In the genomic region with DNA sequence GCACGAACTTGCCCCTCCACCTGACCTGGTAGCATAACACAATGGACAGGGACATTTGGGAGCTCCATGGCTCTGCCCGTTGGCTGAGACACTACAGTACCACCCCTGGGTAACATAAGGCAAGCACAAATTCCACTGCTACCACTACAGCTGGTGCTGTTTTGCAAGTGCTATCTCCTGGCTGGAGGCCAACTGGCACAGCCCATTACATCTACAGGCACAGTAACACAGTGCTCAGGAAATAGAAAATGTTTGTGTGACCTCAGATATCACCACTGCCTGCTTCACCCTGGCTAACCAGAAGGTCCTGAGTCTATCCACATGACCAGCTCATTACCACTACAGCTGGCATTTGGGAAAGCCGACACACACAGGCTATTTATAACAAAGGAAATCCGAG, we compare ENCODE assay signal across 11 cellular contexts.
DNase-seq lines count a peak whose midpoint lies in the region; ATAC-seq, FAIRE-seq and TF ChIP-seq lines count a peak whose summit lies in the region.
"Had no signal": no experiment of that assay in that cellular context is flagged by ENCODE, and none has a peak within 500 bp of the region (broad histone marks: within the 10 kb centered on the region; RNA-seq: fewer than 3 reads in every experiment).

No MANE protein-coding gene starts in this region.

- H3K9me3 ChIP-seq in A673 (ENCODE audit: low read depth, low read length, poor library complexity, severe bottlenecking), result peaks cover 12% of the 10 kb centered on the region
- peaks cover 2% of the 10 kb centered on the region in 2 experiments; a peak in 3 of 4 replicates for H3K9me3 ChIP-seq in H1 (ENCODE audit: insufficient read depth in 2 of 2, low read depth in 1 of 2, low read length in 1 of 2)
- no peaks in the 10 kb centered on the region for H3K9me3 ChIP-seq in trophoblast cell (ENCODE audit: insufficient read depth, low read depth, low read length)

- H3K27ac ChIP-seq in A673 (ENCODE audit: low read depth, low read length, poor library complexity, severe bottlenecking) (no peak overlapping the region), H1 (ENCODE audit: low read depth, low read length) (no peak overlapping the region; the same call in 1 of the 2 replicates), trophoblast cell (ENCODE audit: low read depth, low read length) (no peak overlapping the region)

- H3K56ac ChIP-seq in H1 (replicated peaks; ENCODE audit: insufficient read length, low read depth, low read length), result no peak overlapping the region

- TF ChIP-seq CTCF in A673 (conservative IDR thresholded peaks at IDR 0.05; ENCODE audit: low read depth, low read length) (no peak), H1 (IDR thresholded peaks at IDR 0.05; ENCODE audit: control extremely low read depth in 1 of 3, insufficient read depth in 1 of 3, low read depth in 1 of 3, low read length in 3 of 3) (no peak)

- intact Hi-C loops in A673 (cut with micrococcal nuclease; ENCODE audit: unreplicated experiment), result no loop called here

- H4K8ac ChIP-seq in H1 (ENCODE audit: extremely low read depth, insufficient read depth, low read length) (no peak overlapping the region), trophoblast cell (ENCODE audit: low read depth, low read length) (no peak overlapping the region)

- TF ChIP-seq RAD21 in H1 (IDR thresholded peaks at IDR 0.05 in 1 of 2, conservative IDR thresholded peaks at IDR 0.05 in 1 of 2; ENCODE audit: low read depth in 2 of 2, low read length in 2 of 2), result no peak

- H2BK120ac ChIP-seq in H1 (replicated peaks; ENCODE audit: low read depth, low read length), result no peak overlapping the region
- no peak overlapping the region for H2BK120ac ChIP-seq in trophoblast cell (ENCODE audit: insufficient read depth, low read length, poor library complexity)

- no peak for TF ChIP-seq POLR2A in H1 (IDR thresholded peaks at IDR 0.05; ENCODE audit: control extremely low read depth in 1 of 2, low read depth in 2 of 2, low read length in 2 of 2)

- H3K18ac ChIP-seq in H1 (ENCODE audit: extremely low read depth, low read length) (peak overlapping the region; percentile 57; the same call in 1 of the 2 replicates), trophoblast cell (ENCODE audit: low read length) (no peak overlapping the region)

- DNase-seq in A673 (ENCODE audit: low spot score) (peak; percentile 0), NCI-H146 treated with DMSO at 0.1 percent for 48 hours (lab: John Stamatoyannopoulos, UW; ENCODE audit: unreplicated experiment) (peak; percentile 25), H1 (ENCODE audit: low read depth in 1 of 2, low spot score in 2 of 2) (no peak), middle frontal gyrus (ENCODE audit: extremely low spot score, low spot score) (peak; percentile 7), trophoblast cell (no peak), retina (no peak)
- DNase-seq: activated naive CD4-positive, alpha-beta T cell treated with anti-CD3 and anti-CD28 coated beads, Interleukin-2, amount 10 ng/mL, durations not matched to agents 7 days and 5 days had no signal

- H2BK5ac ChIP-seq in H1 (ENCODE audit: low read depth, low read length) (peak overlapping the region; percentile 10; the same call in 1 of the 2 replicates), trophoblast cell (ENCODE audit: low read depth, low read length, poor library complexity) (no peak overlapping the region)

- H3K79me2 ChIP-seq in H1 (ENCODE audit: control insufficient read depth in 1 of 2, insufficient read depth in 2 of 2, low read length in 2 of 2), result no peaks in the 10 kb centered on the region
- H3K79me2 ChIP-seq in trophoblast cell (ENCODE audit: control insufficient read depth, insufficient read depth, low read length, poor library complexity), result no peaks in the 10 kb centered on the region

- H2AFZ ChIP-seq in H1 (ENCODE audit: low read length) (peak overlapping the region; percentile 95; the same call in 1 of the 2 replicates), trophoblast cell (ENCODE audit: insufficient read depth, low read length, poor library complexity) (no peak overlapping the region)

- H2BK12ac ChIP-seq in H1 (ENCODE audit: low read depth, low read length) (0 out of 2 replicates have a peak overlapping the region, but pooled peaks have one; percentile 71), trophoblast cell (ENCODE audit: low read length) (no peak overlapping the region)

- H4K91ac ChIP-seq in H1 (replicated peaks; ENCODE audit: insufficient read length, low read length) (peak overlapping the region; percentile 25), trophoblast cell (ENCODE audit: low read depth, low read length) (no peak overlapping the region)

- H3K23me2 ChIP-seq in H1 (ENCODE audit: low read depth, low read length), result no peaks in the 10 kb centered on the region; the same call in 1 of the 2 replicates

- peak overlapping the region; percentile 67; the same call in 1 of the 2 replicates for H2BK20ac ChIP-seq in H1 (ENCODE audit: low read length)

- H3K36me3 ChIP-seq in A673 (ENCODE audit: insufficient read depth, low read length, poor library complexity, severe bottlenecking), result no peaks in the 10 kb centered on the region
- H3K36me3 ChIP-seq in H1 (ENCODE audit: control insufficient read depth in 2 of 4, insufficient read depth in 4 of 4, low read length in 3 of 4), result no peaks in the 10 kb centered on the region
- no peaks in the 10 kb centered on the region for H3K36me3 ChIP-seq in trophoblast cell (ENCODE audit: control insufficient read depth in 1 of 2, insufficient read depth in 2 of 2, low read length in 2 of 2)

- no peak overlapping the region for H4K12ac ChIP-seq in trophoblast cell (ENCODE audit: low read depth, low read length)

- no peak overlapping the region for H3K9ac ChIP-seq in H1 (replicated peaks in 1 of 4; ENCODE audit: extremely low read depth in 1 of 4, low read depth in 3 of 4, low read length in 3 of 4)
- no peak overlapping the region for H3K9ac ChIP-seq in trophoblast cell (ENCODE audit: low read length)

- ATAC-seq in GM18873 (IDR thresholded peaks at IDR 0.05; ENCODE audit: low FRiP score, unreplicated experiment) (no peak), GM18858 (IDR thresholded peaks at IDR 0.05; ENCODE audit: unreplicated experiment) (no peak)
- ATAC-seq: WTC11 had no signal

- H3K4me1 ChIP-seq in A673 (ENCODE audit: insufficient read depth, low read length, poor library complexity, severe bottlenecking), result no peaks in the 10 kb centered on the region
- H3K4me1 ChIP-seq in H1 (replicated peaks in 1 of 4; ENCODE audit: control insufficient read depth in 3 of 4, insufficient read depth in 4 of 4, low read length in 3 of 4), result peaks cover 0 to 4% (median 1%) of the 10 kb centered on the region in 4 experiments; a peak in 3 of 7 replicates
- peaks cover 0 to 2% of the 10 kb centered on the region in 2 experiments for H3K4me1 ChIP-seq in trophoblast cell (ENCODE audit: control insufficient read depth in 1 of 2, insufficient read depth in 2 of 2, low read length in 2 of 2)

- no peak overlapping the region for H4K5ac ChIP-seq in H1 (ENCODE audit: insufficient read length, low read depth, low read length)

- WGBS in H1 (ENCODE audit: extremely low coverage in 1 of 2, insufficient coverage in 1 of 2, insufficient read length in 1 of 2, insufficient replicate concordance in 2 of 2, low coverage in 1 of 2, low lambda C conversion rate in 2 of 2, missing lambda C conversion rate in 1 of 2), 2 experiments, result 62% methylated on average over 4 of the region's 4 CpGs; no CpG with 5 or more reads in 1 of the 2 experiments
- WGBS in trophoblast cell (ENCODE audit: extremely low coverage, insufficient coverage, insufficient read length), result no CpG with 5 or more reads among the region's 4 CpGs

- no peak for FAIRE-seq in H1 (lab: Jason Lieb, UNC)
- FAIRE-seq: GM12892 had no signal

- no peaks in the 10 kb centered on the region for H4K20me1 ChIP-seq in H1 (replicated peaks in 1 of 2; ENCODE audit: control insufficient read depth in 1 of 2, insufficient read depth in 2 of 2, low read length in 2 of 2)

- no peaks in the 10 kb centered on the region for H3K79me1 ChIP-seq in H1 (ENCODE audit: low read depth, low read length)
- no peaks in the 10 kb centered on the region for H3K79me1 ChIP-seq in trophoblast cell (ENCODE audit: low read length)

- H3K4ac ChIP-seq in H1 (replicated peaks; ENCODE audit: insufficient read length, low read depth, low read length), result no peak overlapping the region
- no peak overlapping the region for H3K4ac ChIP-seq in trophoblast cell (ENCODE audit: low read depth, low read length)

- H3K27me3 ChIP-seq in A673 (replicated peaks; ENCODE audit: insufficient read depth, low read depth, low read length, poor library complexity) (no peaks in the 10 kb centered on the region), H1 (replicated peaks in 1 of 4; ENCODE audit: control insufficient read depth in 3 of 4, extremely low read depth in 1 of 4, insufficient read depth in 3 of 4, low read length in 3 of 4) (no peaks in the 10 kb centered on the region), trophoblast cell (ENCODE audit: insufficient read depth, low read length) (no peaks in the 10 kb centered on the region)

- no TSS peak for BruUV-seq in A673 (replicated peaks; lab: Mats Ljungman, UMichigan)

- H3K4me3 ChIP-seq in A673 (ENCODE audit: low read depth, low read length, poor library complexity, severe bottlenecking), result no peak overlapping the region
- no peak overlapping the region for H3K4me3 ChIP-seq in H1 (ENCODE audit: extremely low read depth in 1 of 4, insufficient read depth in 2 of 4, low read depth in 3 of 4, low read length in 4 of 4)
- no peak overlapping the region for H3K4me3 ChIP-seq in trophoblast cell (ENCODE audit: low read depth, low read length)

- H2BK15ac ChIP-seq in H1 (ENCODE audit: low read length), result no peak overlapping the region

- POLR2A ChIA-PET in A673 (lab: Charles Lee; ENCODE audit: low non-redundant PET) (no interaction called here), H1 (lab: Charles Lee; ENCODE audit: partially characterized antibody) (no interaction called here)

- H3K23ac ChIP-seq in H1 (ENCODE audit: insufficient read length) (no peak overlapping the region), trophoblast cell (ENCODE audit: low read length) (no peak overlapping the region)

- CTCF ChIA-PET in A673 (lab: Charles Lee), result no interaction called here
- CTCF ChIA-PET in H1 (lab: Charles Lee; ENCODE audit: partially characterized antibody), result interaction anchor here (1.2 to 1.4 kb wide), 4 partner anchors 9 to 520 kb away, joined by 3 to 4 read pairs (median 3); no protein-coding TSS in a partner anchor

- H2AK5ac ChIP-seq in H1 (ENCODE audit: low read depth, low read length) (no peak overlapping the region; the same call in 1 of the 2 replicates), trophoblast cell (ENCODE audit: low read length) (no peak overlapping the region)

- no peak overlapping the region for H3K4me2 ChIP-seq in H1 (ENCODE audit: insufficient read depth in 1 of 2, low read depth in 2 of 2, low read length in 2 of 2)
- H3K4me2 ChIP-seq in trophoblast cell (ENCODE audit: low read length), result no peak overlapping the region

- TF ChIP-seq EP300 in H1 (IDR thresholded peaks at IDR 0.05; ENCODE audit: borderline replicate concordance in 1 of 2, low read depth in 2 of 2, low read length in 2 of 2), result no peak

- no peak overlapping the region for H3K14ac ChIP-seq in H1 (ENCODE audit: insufficient read length)
- H3K14ac ChIP-seq in trophoblast cell (ENCODE audit: low read length), result no peak overlapping the region

TF ChIP-seq in H1, 55 proteins besides CTCF, POLR2A, EP300 and RAD21 (continues in another document):
- TF ChIP-seq HDAC2 (IDR thresholded peaks at IDR 0.05; ENCODE audit: borderline replicate concordance in 1 of 2, low read depth in 2 of 2, low read length in 2 of 2), result no peak
- TF ChIP-seq TAF1 (IDR thresholded peaks at IDR 0.05; ENCODE audit: low read depth, low read length), result no peak

Comparison
In these comparisons a context has a peak if more than half of its experiments do, and no peak if none do; other contexts are left out.
1. DNase-seq: peak in A673 (single experiment), NCI-H146 treated with DMSO at 0.1 percent for 48 hours (single experiment) and middle frontal gyrus (single experiment); none in H1 (0 of 2), trophoblast cell (0 of 2) and retina (single experiment).